In genomic region chr20:38875170-38875993, GRCh38 we compare ENCODE assay signal across 1 cellular context.
TF ChIP-seq lines count a peak whose summit lies in the region.

No MANE protein-coding gene starts in this region.

TF ChIP-seq in GM12878, 131 proteins besides CTCF, POLR2A, EP300 and RAD21 (continued from another document):
- TF ChIP-seq ZNF687 (IDR thresholded peaks at IDR 0.05) (peak; percentile 82), SIX5 (IDR thresholded peaks at IDR 0.05; ENCODE audit: low read depth, low read length, severe bottlenecking) (no peak)
